ENCODE assay signal across 24 cellular contexts in the genomic region with DNA sequence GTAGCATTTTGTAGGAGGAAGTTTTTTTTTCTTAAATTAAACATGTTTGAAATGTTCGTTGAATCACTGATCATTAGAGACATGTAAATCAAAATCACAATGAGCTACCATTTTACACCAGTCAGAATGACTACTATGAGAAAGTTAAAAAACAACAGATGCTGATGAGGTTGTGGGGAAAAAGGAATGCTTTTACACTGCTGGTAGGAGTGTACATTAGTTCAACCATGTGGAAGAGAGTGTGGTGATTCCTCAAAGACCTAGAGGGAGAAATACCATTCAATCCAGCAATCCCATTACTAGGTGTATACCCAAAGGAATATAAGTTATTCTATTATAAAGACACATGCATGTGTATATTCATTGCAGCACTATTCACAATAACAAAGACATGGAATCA.
"Had no signal": no experiment of that assay in that cellular context is flagged by ENCODE, and none has a peak within 500 bp of the region (broad histone marks: within the 10 kb centered on the region; RNA-seq: fewer than 3 reads in every experiment).

No MANE protein-coding gene starts in this region.

- H3K27me3 ChIP-seq: stomach, suprapubic skin, testis, thyroid gland, tibial artery, tibial nerve, transverse colon, upper lobe of right lung, uterus, vagina had no signal

- H3K4me3 ChIP-seq: stomach, suprapubic skin, testis, thoracic aorta, thyroid gland, tibial artery, tibial nerve, transverse colon, upper lobe of right lung, uterus, vagina had no signal

- DNase-seq: stimulated activated CD4-positive, alpha-beta T cell treated with anti-CD3 and anti-CD28 coated beads, Interleukin-2, amount 100 ng/mL, for 48 hours; stimulated activated CD4-positive, alpha-beta T cell treated with anti-CD3 and anti-CD28 coated beads, Interleukin-4, amount 100 ng/mL, for 1 hour; stimulated activated CD4-positive, alpha-beta T cell treated with anti-CD3 and anti-CD28 coated beads, Interleukin-4, amount 100 ng/mL, for 24 hours; stimulated activated CD4-positive, alpha-beta T cell treated with anti-CD3 and anti-CD28 coated beads, Interleukin-4, amount 100 ng/mL, for 4 hours; stimulated activated CD8-positive, alpha-beta memory T cell treated with anti-CD3 and anti-CD28 coated beads, Interleukin-4, amount 100 ng/mL, for 48 hours; stimulated activated naive B cell treated with anti-CD40 and anti-IgM and Interleukin-4, amounts not matched to agents 10 μg/mL and 1 μg/mL and 100 μg/mL, for 72 hours; stimulated activated naive CD4-positive, alpha-beta T cell; stimulated activated naive CD4-positive, alpha-beta T cell treated with Interleukin-2 at 50 U/mL for 16 hours; stimulated activated naive CD8-positive, alpha-beta T cell treated with anti-CD3 and anti-CD28 coated beads, Interleukin-15, amount 100 ng/mL, for 72 hours; stimulated activated naive CD8-positive, alpha-beta T cell treated with anti-CD3 and anti-CD28 coated beads, Interleukin-15, Interleukin-2, amounts not matched to agents 100 U/mL and 50 U/mL, for 24 hours; stomach; substantia nigra; testis; thyroid gland; tibial artery; transverse colon; upper lobe of right lung; uterus had no signal

- H3K36me3 ChIP-seq: stomach, suprapubic skin, thoracic aorta, thyroid gland, tibial artery, tibial nerve, transverse colon, upper lobe of right lung, uterus, vagina had no signal

- ATAC-seq: stimulated activated effector memory CD8-positive, alpha-beta T cell treated with anti-CD3 and anti-CD28 coated beads, Interleukin-12 subunit alpha, Interleukin-12 subunit beta, amount 100 ng/mL, for 72 hours; stimulated activated naive B cell treated with anti-CD40 and anti-IgM and Interleukin-4, amounts not matched to agents 10 μg/mL and 1 μg/mL and 100 μg/mL, for 72 hours; stimulated activated naive CD8-positive, alpha-beta T cell treated with anti-CD3 and anti-CD28 coated beads, Interleukin-15, amount 100 ng/mL, for 72 hours; stimulated activated naive CD8-positive, alpha-beta T cell treated with anti-CD3 and anti-CD28 coated beads, Interleukin-15, Interleukin-2, amounts not matched to agents 100 U/mL and 50 U/mL, for 24 hours had no signal

- H3K9me3 ChIP-seq: stomach, suprapubic skin, testis, thoracic aorta, thyroid gland, tibial artery, tibial nerve, transverse colon, upper lobe of right lung, uterus, vagina had no signal

- FAIRE-seq: urothelium cell line had no signal

- H3K27ac ChIP-seq: suprapubic skin, testis, thoracic aorta, tibial artery, transverse colon, upper lobe of right lung, vagina had no signal

- H3K4me1 ChIP-seq: suprapubic skin, testis, tibial artery, tibial nerve, transverse colon, upper lobe of right lung, uterus had no signal
